Comparison of ENCODE assay signal across 8 cellular contexts in the genomic region with DNA sequence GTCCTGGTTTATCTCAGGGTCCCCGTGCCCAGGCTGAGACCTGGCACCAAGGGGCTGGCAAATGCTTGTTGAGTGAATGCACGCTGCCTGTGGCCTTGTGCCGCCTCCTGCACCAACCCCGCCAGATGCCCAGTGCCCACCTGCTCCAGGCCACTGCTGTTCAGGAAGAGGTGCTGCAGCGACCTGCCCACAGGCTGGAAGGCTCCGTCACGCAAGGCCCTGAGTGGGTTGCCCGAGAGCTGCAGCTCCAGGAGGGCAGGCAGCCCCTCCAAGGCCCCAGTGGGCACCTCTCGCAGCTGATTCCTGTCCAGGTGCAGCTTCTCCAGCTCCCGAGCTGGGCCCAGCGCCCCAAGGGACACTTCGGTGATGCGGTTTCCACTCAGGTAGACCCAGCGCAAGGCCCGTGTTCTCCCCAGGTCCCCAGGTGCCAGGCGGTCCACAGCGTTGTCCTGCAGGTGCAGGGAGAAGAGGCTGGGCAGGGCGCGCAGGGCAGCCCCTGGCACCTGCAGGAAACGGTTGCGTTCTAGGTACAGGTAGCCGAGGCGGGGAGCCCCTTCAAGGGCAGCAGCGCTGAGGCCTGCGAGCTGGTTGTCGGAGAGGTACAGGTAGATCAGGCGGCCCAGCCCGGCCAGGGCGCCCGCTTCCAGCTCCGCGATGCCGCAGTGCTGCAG. TPM values are rescaled to one million over a fixed set of nuclear protein-coding genes. Genes with fewer than 3 reads are reported as not detected.
DNase-seq lines count a peak whose midpoint lies in the region; ATAC-seq, FAIRE-seq and TF ChIP-seq lines count a peak whose summit lies in the region.

No MANE protein-coding gene starts in this region.

- no peak overlapping the region for H2BK120ac ChIP-seq in H1 (replicated peaks; ENCODE audit: low read depth, low read length)
- H2BK120ac ChIP-seq in neuronal stem cell (ENCODE audit: low read depth, low read length) = peak overlapping the region; percentile 91

- H3K79me2 ChIP-seq in MM.1S (ENCODE audit: low read length) (no peaks in the 10 kb centered on the region), H1 (ENCODE audit: control insufficient read depth in 1 of 2, insufficient read depth in 2 of 2, low read length in 2 of 2) (no peaks in the 10 kb centered on the region)

- POLR2A ChIA-PET in CD4-positive, alpha-beta memory T cell (lab: Charles Lee; ENCODE audit: partially characterized antibody) = interaction anchor here (0.7 to 2.6 kb wide), 20 partner anchors 10 to 380 kb away, joined by 3 to 25 read pairs (median 5); a partner anchor contains a TSS
- POLR2A ChIA-PET in H1 (lab: Charles Lee; ENCODE audit: partially characterized antibody) = interaction anchor here (0.7 to 3.8 kb wide), 16 partner anchors 8 to 314 kb away, joined by 3 to 25 read pairs (median 4); no protein-coding TSS in a partner anchor

- TF ChIP-seq RAD21 in H1 (IDR thresholded peaks at IDR 0.05 in 1 of 2, conservative IDR thresholded peaks at IDR 0.05 in 1 of 2; ENCODE audit: low read depth in 2 of 2, low read length in 2 of 2) = no peak

- peak overlapping the region; percentile 12 to 23 for H3K4me3 ChIP-seq in CD4-positive, alpha-beta memory T cell (ENCODE audit: low read length in 2 of 2)
- H3K4me3 ChIP-seq in MM.1S (ENCODE audit: low read length) = peak overlapping the region; percentile 56
- H3K4me3 ChIP-seq in H1 (ENCODE audit: extremely low read depth in 1 of 4, insufficient read depth in 2 of 4, low read depth in 3 of 4, low read length in 4 of 4) = peak overlapping the region in 3 of 4 experiments; percentile 26 to 53 (median 29); a peak in 7 of 8 replicates
- peak overlapping the region in 1 of 2 donors; percentile 73 for H3K4me3 ChIP-seq in neuronal stem cell (ENCODE audit: low read length in 2 of 2)

- H3K4me1 ChIP-seq in CD4-positive, alpha-beta memory T cell (ENCODE audit: insufficient read depth, low read length) = peaks cover 13% of the 10 kb centered on the region
- H3K4me1 ChIP-seq in MM.1S (ENCODE audit: low read length) (0 out of 2 replicates have a peak, but pooled peaks cover 6% of the 10 kb centered on the region), H1 (replicated peaks in 1 of 4; ENCODE audit: control insufficient read depth in 3 of 4, insufficient read depth in 4 of 4, low read length in 3 of 4) (peaks cover 4 to 17% (median 11%) of the 10 kb centered on the region in 4 experiments; a peak in 6 of 7 replicates), neuronal stem cell (ENCODE audit: control insufficient read depth in 2 of 2, insufficient read depth in 1 of 2, low read depth in 1 of 2, low read length in 2 of 2) (peaks cover 4 to 13% of the 10 kb centered on the region in 2 donors)

- H3K23ac ChIP-seq in H1 (ENCODE audit: insufficient read length) = no peak overlapping the region
- H3K23ac ChIP-seq in neuronal stem cell (ENCODE audit: low read depth, low read length, poor library complexity) = peak overlapping the region; percentile 93

- H3F3A ChIP-seq in MM.1S (ENCODE audit: insufficient read depth, low read length) = peaks cover 4% of the 10 kb centered on the region; the same call in 1 of the 2 replicates

- H3K23me2 ChIP-seq in H1 (ENCODE audit: low read depth, low read length) = peaks cover 2% of the 10 kb centered on the region; the same call in 1 of the 2 replicates

- CTCF ChIA-PET in CD4-positive, alpha-beta memory T cell (lab: Charles Lee; ENCODE audit: partially characterized antibody) = interaction anchor here (0.6 to 5.3 kb wide), 42 partner anchors 10 to 554 kb away, joined by 3 to 133 read pairs (median 4); a partner anchor contains a TSS
- CTCF ChIA-PET in H1 (lab: Charles Lee; ENCODE audit: partially characterized antibody) = interaction anchor here (0.6 to 2.6 kb wide), 25 partner anchors 8 to 315 kb away, joined by 3 to 23 read pairs (median 5); a partner anchor contains a TSS

- intact Hi-C loops in CD4-positive, alpha-beta memory T cell (cut with micrococcal nuclease) = loop anchor here (1.0 to 5.0 kb wide), 2 partner anchors 65 to 315 kb away; a partner anchor contains a TSS

- no peaks in the 10 kb centered on the region for H3K9me3 Mint-ChIP-seq in CD4-positive, alpha-beta memory T cell

- H3K79me1 ChIP-seq in H1 (ENCODE audit: low read depth, low read length) (no peaks in the 10 kb centered on the region), neuronal stem cell (ENCODE audit: low read depth, low read length) (no peaks in the 10 kb centered on the region)

- H3K4me2 ChIP-seq in MM.1S (ENCODE audit: low read depth, low read length) (peak overlapping the region; percentile 97), H1 (ENCODE audit: insufficient read depth in 1 of 2, low read depth in 2 of 2, low read length in 2 of 2) (peak overlapping the region; percentile 39 to 69; a peak in 3 of 4 replicates), neuronal stem cell (ENCODE audit: insufficient read depth, low read length, poor library complexity, severe bottlenecking) (peak overlapping the region; percentile 62)

- peak overlapping the region; percentile 90 for H2AFZ ChIP-seq in MM.1S (ENCODE audit: low read length)
- peak overlapping the region; percentile 15; the same call in 1 of the 2 replicates for H2AFZ ChIP-seq in H1 (ENCODE audit: low read length)
- H2AFZ ChIP-seq in neuronal stem cell (ENCODE audit: low read length) = no peak overlapping the region

- peak overlapping the region; percentile 52; the same call in 1 of the 2 replicates for H2BK5ac ChIP-seq in H1 (ENCODE audit: low read depth, low read length)
- H2BK5ac ChIP-seq in neuronal stem cell (ENCODE audit: low read length) = no peak overlapping the region

- no peaks in the 10 kb centered on the region for H3K27me3 ChIP-seq in CD4-positive, alpha-beta memory T cell (ENCODE audit: insufficient read depth, low read length)
- H3K27me3 ChIP-seq in MM.1S (replicated peaks; ENCODE audit: insufficient read depth, low read length) = no peaks in the 10 kb centered on the region
- peaks cover 0 to 4% (median 0%) of the 10 kb centered on the region in 4 experiments; a peak in 3 of 7 replicates for H3K27me3 ChIP-seq in H1 (replicated peaks in 1 of 4; ENCODE audit: control insufficient read depth in 3 of 4, extremely low read depth in 1 of 4, insufficient read depth in 3 of 4, low read length in 3 of 4)
- peaks cover 0 to 10% (median 0%) of the 10 kb centered on the region in 3 experiments for H3K27me3 ChIP-seq in neuronal stem cell (ENCODE audit: control insufficient read depth in 3 of 3, insufficient read depth in 3 of 3, low read depth in 1 of 3, low read length in 3 of 3)

- H3K56ac ChIP-seq in H1 (replicated peaks; ENCODE audit: insufficient read length, low read depth, low read length) = no peak overlapping the region

- no peak for FAIRE-seq in H1 (lab: Jason Lieb, UNC)

- TF ChIP-seq POLR2A in H1 (IDR thresholded peaks at IDR 0.05; ENCODE audit: control extremely low read depth in 1 of 2, low read depth in 2 of 2, low read length in 2 of 2) = no peak

- peaks cover 4 to 14% (median 6%) of the 10 kb centered on the region in 4 donors for H3K4me1 Mint-ChIP-seq in CD4-positive, alpha-beta memory T cell

- H3K9ac ChIP-seq in MM.1S (ENCODE audit: low read length) = peak overlapping the region; percentile 23; the same call in 1 of the 2 replicates
- peak overlapping the region in 1 of 4 experiments; percentile 48; a peak in 2 of 7 replicates for H3K9ac ChIP-seq in H1 (replicated peaks in 1 of 4; ENCODE audit: extremely low read depth in 1 of 4, low read depth in 3 of 4, low read length in 3 of 4)
- peak overlapping the region; percentile 84 for H3K9ac ChIP-seq in neuronal stem cell (ENCODE audit: low read depth, low read length, poor library complexity)

- peak overlapping the region; percentile 91; the same call in 1 of the 2 replicates for H4K8ac ChIP-seq in H1 (ENCODE audit: extremely low read depth, insufficient read depth, low read length)
- no peak overlapping the region for H4K8ac ChIP-seq in neuronal stem cell (ENCODE audit: low read depth, low read length)

- H2BK20ac ChIP-seq in H1 (ENCODE audit: low read length) = peak overlapping the region; percentile 40; the same call in 1 of the 2 replicates

- H3K27ac Mint-ChIP-seq in CD4-positive, alpha-beta memory T cell = peak overlapping the region in 2 of 7 donors; percentile 57 to 70

- no peaks in the 10 kb centered on the region for H3K9me3 ChIP-seq in CD4-positive, alpha-beta memory T cell (ENCODE audit: control insufficient read depth in 1 of 2, low read length in 2 of 2)
- no peaks in the 10 kb centered on the region for H3K9me3 ChIP-seq in MM.1S (replicated peaks; ENCODE audit: insufficient read depth, low read length)
- no peaks in the 10 kb centered on the region for H3K9me3 ChIP-seq in H1 (ENCODE audit: insufficient read depth in 2 of 2, low read depth in 1 of 2, low read length in 1 of 2)
- H3K9me3 ChIP-seq in neuronal stem cell (replicated peaks in 1 of 2; ENCODE audit: control insufficient read depth in 2 of 2, insufficient read depth in 1 of 2, low read depth in 1 of 2, low read length in 2 of 2) = no peaks in the 10 kb centered on the region

- H3K4me3 Mint-ChIP-seq in CD4-positive, alpha-beta memory T cell = peak overlapping the region; percentile 15 to 82 (median 64)

- no peak overlapping the region for H4K5ac ChIP-seq in H1 (ENCODE audit: insufficient read length, low read depth, low read length)

- H3K4ac ChIP-seq in H1 (replicated peaks; ENCODE audit: insufficient read length, low read depth, low read length) = no peak overlapping the region
- peak overlapping the region; percentile 15 for H3K4ac ChIP-seq in neuronal stem cell (ENCODE audit: low read length)

- TF ChIP-seq CTCF in MM.1S (IDR thresholded peaks at IDR 0.05; ENCODE audit: low read length) = no peak
- TF ChIP-seq CTCF in H1 (IDR thresholded peaks at IDR 0.05; ENCODE audit: control extremely low read depth in 1 of 3, insufficient read depth in 1 of 3, low read depth in 1 of 3, low read length in 3 of 3) = no peak

- ATAC-seq in GM21526 (IDR thresholded peaks at IDR 0.05; ENCODE audit: low FRiP score, unreplicated experiment) (no peak), HG03520 (IDR thresholded peaks at IDR 0.05; ENCODE audit: unreplicated experiment) (no peak)

- H2AK5ac ChIP-seq in H1 (ENCODE audit: low read depth, low read length) (no peak overlapping the region), neuronal stem cell (ENCODE audit: low read depth, low read length) (no peak overlapping the region)

- H4K20me1 ChIP-seq in MM.1S (ENCODE audit: insufficient read depth, low read length) = no peaks in the 10 kb centered on the region
- no peaks in the 10 kb centered on the region for H4K20me1 ChIP-seq in H1 (replicated peaks in 1 of 2; ENCODE audit: control insufficient read depth in 1 of 2, insufficient read depth in 2 of 2, low read length in 2 of 2)

- peak overlapping the region; percentile 64; the same call in 1 of the 2 replicates for H2BK12ac ChIP-seq in H1 (ENCODE audit: low read depth, low read length)
- H2BK12ac ChIP-seq in neuronal stem cell (ENCODE audit: low read length) = peak overlapping the region; percentile 63

- H3K36me3 ChIP-seq in CD4-positive, alpha-beta memory T cell (ENCODE audit: insufficient read depth, low read length) = no peaks in the 10 kb centered on the region
- H3K36me3 ChIP-seq in MM.1S (replicated peaks; ENCODE audit: insufficient read depth, low read length) (no peaks in the 10 kb centered on the region), H1 (ENCODE audit: control insufficient read depth in 2 of 4, insufficient read depth in 4 of 4, low read length in 3 of 4) (no peaks in the 10 kb centered on the region), neuronal stem cell (replicated peaks in 1 of 2; ENCODE audit: control insufficient read depth in 2 of 2, insufficient read depth in 2 of 2, low read length in 2 of 2) (no peaks in the 10 kb centered on the region)

- peak overlapping the region; percentile 9 for H3K27ac ChIP-seq in CD4-positive, alpha-beta memory T cell (ENCODE audit: low read depth, low read length)
- H3K27ac ChIP-seq in MM.1S (ENCODE audit: low read length) (no peak overlapping the region), H1 (ENCODE audit: low read depth, low read length) (no peak overlapping the region), neuronal stem cell (replicated peaks; ENCODE audit: low read length) (no peak overlapping the region)

- no peaks in the 10 kb centered on the region for H3K9me2 ChIP-seq in MM.1S (replicated peaks; ENCODE audit: insufficient read depth, low read length)

- H3K27me3 Mint-ChIP-seq in CD4-positive, alpha-beta memory T cell = no peaks in the 10 kb centered on the region

- peak in 1 of 5 donors; percentile 38 for DNase-seq in CD4-positive, alpha-beta memory T cell
- DNase-seq in MM.1S = no peak
- DNase-seq in H1 (ENCODE audit: low read depth in 1 of 2, low spot score in 2 of 2) = peak; percentile 85 to 92
- no peak for DNase-seq in neuronal stem cell (ENCODE audit: low spot score)
- no peak for DNase-seq in NCI-H1105 treated with DMSO at 0.1 percent for 48 hours (lab: John Stamatoyannopoulos, UW)
- no peak for DNase-seq in NAMALWA (ENCODE audit: low spot score)

- H3K14ac ChIP-seq in H1 (ENCODE audit: insufficient read length) (no peak overlapping the region), neuronal stem cell (ENCODE audit: low read length) (peak overlapping the region; percentile 49)

- H3K18ac ChIP-seq in H1 (ENCODE audit: extremely low read depth, low read length) (peak overlapping the region; percentile 51; the same call in 1 of the 2 replicates), neuronal stem cell (ENCODE audit: low read length) (peak overlapping the region; percentile 96)

- TF ChIP-seq EP300 in H1 (IDR thresholded peaks at IDR 0.05; ENCODE audit: borderline replicate concordance in 1 of 2, low read depth in 2 of 2, low read length in 2 of 2) = no peak

- H3K36me3 Mint-ChIP-seq in CD4-positive, alpha-beta memory T cell = no peaks in the 10 kb centered on the region

- peak overlapping the region; percentile 25; the same call in 1 of the 2 replicates for H2BK15ac ChIP-seq in H1 (ENCODE audit: low read length)
- peak overlapping the region; percentile 19 for H2BK15ac ChIP-seq in neuronal stem cell (ENCODE audit: low read length)

- H4K91ac ChIP-seq in H1 (replicated peaks; ENCODE audit: insufficient read length, low read length) (peak overlapping the region; percentile 84), neuronal stem cell (ENCODE audit: low read depth, low read length, poor library complexity) (no peak overlapping the region)

- WGBS in H1 (ENCODE audit: extremely low coverage in 1 of 2, insufficient coverage in 1 of 2, insufficient read length in 1 of 2, insufficient replicate concordance in 2 of 2, low coverage in 1 of 2, low lambda C conversion rate in 2 of 2, missing lambda C conversion rate in 1 of 2), 2 experiments = 53% methylated on average over 30 of the region's 33 CpGs; no CpG with 5 or more reads in 1 of the 2 experiments
- WGBS in neuronal stem cell (ENCODE audit: extremely low coverage in 2 of 2, insufficient read length in 2 of 2, insufficient replicate concordance in 1 of 2), 2 donors = no CpG with 5 or more reads among the region's 33 CpGs

RNA-seq across cellular contexts. Expression of a gene that starts 3.6 kb away (rescaled TPM):
- total RNA-seq in CD4-positive, alpha-beta memory T cell = 1 to 10 TPM in 1 of 2 experiments, under 1 TPM in 1; 0.67 to 1.0 TPM
- polyA plus RNA-seq in CD4-positive, alpha-beta memory T cell = under 1 TPM; 0.10 to 0.26 TPM
- total RNA-seq in H1 (2021; fragmentation: NEBNext Ultra II Directional; extraction: Animal tissue kit (Norgen Biotek cat#: 25700)) = 0.78 and 0.84 TPM in 2 replicates
- 1.4 and 2.2 TPM in 2 replicates for polyA plus RNA-seq in H1 (2011; rRNA removed)
- 0.90 TPM for polyA plus RNA-seq in H1 (2011; cell fraction: cytosol; rRNA removed)
- 2.2 TPM for polyA plus RNA-seq in H1 (2011; cell fraction: nucleus; rRNA removed)
- polyA plus RNA-seq in H1 (2012, experiment 1 of 2) = 0.17 to 0.53 TPM (median 0.47 TPM) in 4 replicates
- 0.73 TPM for polyA plus RNA-seq in H1 (2012, experiment 2 of 2)
- 0.57 TPM for polyA plus RNA-seq in H1 (2013, experiment 1 of 2)
- polyA plus RNA-seq in H1 (2013, experiment 2 of 2) = 0.55 TPM
- polyA minus RNA-seq in H1 (2011; rRNA and poly(A)+ RNA removed) = 0.29 and 0.32 TPM in 2 replicates
- polyA minus RNA-seq in H1 (2011; cell fraction: cytosol; rRNA and poly(A)+ RNA removed) = not detected
- 2.7 TPM for polyA minus RNA-seq in H1 (2011; cell fraction: nucleus; rRNA and poly(A)+ RNA removed)
- polyA plus RNA-seq in neuronal stem cell (2013, experiment 1 of 2) = 0.13 TPM
- 0.18 TPM for polyA plus RNA-seq in neuronal stem cell (2013, experiment 2 of 2)

RNA-seq across cellular contexts. Expression of a gene that starts 32.1 kb away (rescaled TPM):
- total RNA-seq in CD4-positive, alpha-beta memory T cell = 10 to 100 TPM; 42.7 to 48.2 TPM
- polyA plus RNA-seq in CD4-positive, alpha-beta memory T cell = 10 to 100 TPM; 27.5 to 28.1 TPM
- total RNA-seq in H1 (2021; fragmentation: NEBNext Ultra II Directional; extraction: Animal tissue kit (Norgen Biotek cat#: 25700)) = 23.9 and 24.4 TPM in 2 replicates
- polyA plus RNA-seq in H1 (2011; rRNA removed) = 24.9 and 30.1 TPM in 2 replicates
- polyA plus RNA-seq in H1 (2011; cell fraction: cytosol; rRNA removed) = 29.0 TPM
- polyA plus RNA-seq in H1 (2011; cell fraction: nucleus; rRNA removed) = 47.9 TPM
- polyA plus RNA-seq in H1 (2012, experiment 1 of 2) = 16.7 to 28.2 TPM (median 25.1 TPM) in 4 replicates
- polyA plus RNA-seq in H1 (2012, experiment 2 of 2) = 20.3 TPM
- 15.2 TPM for polyA plus RNA-seq in H1 (2013, experiment 1 of 2)
- polyA plus RNA-seq in H1 (2013, experiment 2 of 2) = 14.0 TPM
- 34.6 and 35.3 TPM in 2 replicates for polyA minus RNA-seq in H1 (2011; rRNA and poly(A)+ RNA removed)
- polyA minus RNA-seq in H1 (2011; cell fraction: cytosol; rRNA and poly(A)+ RNA removed) = 11.9 TPM
- 18.2 TPM for polyA minus RNA-seq in H1 (2011; cell fraction: nucleus; rRNA and poly(A)+ RNA removed)
- polyA plus RNA-seq in neuronal stem cell (2013, experiment 1 of 2) = 11.1 TPM
- polyA plus RNA-seq in neuronal stem cell (2013, experiment 2 of 2) = 11.4 TPM

RNA-seq across cellular contexts. Expression of a gene that starts 48.8 kb away (rescaled TPM):
- 10 to 100 TPM; 69.1 to 74.7 TPM for total RNA-seq in CD4-positive, alpha-beta memory T cell
- polyA plus RNA-seq in CD4-positive, alpha-beta memory T cell = 10 to 100 TPM; 12.7 to 32.3 TPM
- total RNA-seq in H1 (2021; fragmentation: NEBNext Ultra II Directional; extraction: Animal tissue kit (Norgen Biotek cat#: 25700)) = 171 and 176 TPM in 2 replicates
- 121 and 190 TPM in 2 replicates for polyA plus RNA-seq in H1 (2011; rRNA removed)
- 168 TPM for polyA plus RNA-seq in H1 (2011; cell fraction: cytosol; rRNA removed)
- 215 TPM for polyA plus RNA-seq in H1 (2011; cell fraction: nucleus; rRNA removed)
- polyA plus RNA-seq in H1 (2012, experiment 1 of 2) = 115 to 161 TPM (median 143 TPM) in 4 replicates
- polyA plus RNA-seq in H1 (2012, experiment 2 of 2) = 150 TPM
- 62.4 TPM for polyA plus RNA-seq in H1 (2013, experiment 1 of 2)
- polyA plus RNA-seq in H1 (2013, experiment 2 of 2) = 60.5 TPM
- polyA minus RNA-seq in H1 (2011; rRNA and poly(A)+ RNA removed) = 105 and 127 TPM in 2 replicates
- 88.7 TPM for polyA minus RNA-seq in H1 (2011; cell fraction: cytosol; rRNA and poly(A)+ RNA removed)
- polyA minus RNA-seq in H1 (2011; cell fraction: nucleus; rRNA and poly(A)+ RNA removed) = 64.5 TPM
- 63.0 TPM for polyA plus RNA-seq in neuronal stem cell (2013, experiment 1 of 2)
- polyA plus RNA-seq in neuronal stem cell (2013, experiment 2 of 2) = 61.9 TPM

Comparison
In these comparisons a context has a peak if more than half of its experiments do, and no peak if none do; other contexts are left out.
1. DNase-seq: peak in H1 (2 of 2); none in MM.1S (single experiment), neuronal stem cell (single experiment), NCI-H1105 treated with DMSO at 0.1 percent for 48 hours (single experiment) and NAMALWA (single experiment).
2. Peak in every context shown above with its lines, with median percentiles within 50 percentile points of each other: H3K4me2 ChIP-seq.